10 cellular contexts compared by ENCODE assay signal in the genomic region with DNA sequence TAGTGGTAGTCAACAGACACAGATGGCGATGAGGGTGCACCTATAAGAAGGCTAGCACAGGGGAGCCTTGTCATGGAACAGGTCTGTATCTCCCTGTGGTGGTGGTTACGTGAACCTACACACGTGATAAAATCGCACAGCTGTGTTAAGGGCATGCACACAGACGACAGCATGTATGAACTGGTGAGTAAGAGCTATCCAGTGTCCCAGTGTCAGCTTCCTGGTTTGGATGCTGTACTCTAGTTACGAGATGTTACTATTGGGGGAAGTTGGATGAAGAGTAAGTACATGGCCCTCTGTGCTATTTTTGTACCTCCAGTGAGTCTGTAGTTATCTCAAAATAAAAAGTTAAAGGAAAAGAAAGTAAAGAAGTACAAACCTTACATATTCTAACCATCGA.
"Had no signal": no experiment of that assay in that cellular context is flagged by ENCODE, and none has a peak within 500 bp of the region (broad histone marks: within the 10 kb centered on the region; RNA-seq: fewer than 3 reads in every experiment).

No MANE protein-coding gene starts in this region.

- H3K27me3 Mint-ChIP-seq: activated naive CD4-positive, alpha-beta T cell treated with anti-CD3 and anti-CD28 coated beads, Interleukin-2, amount 10 ng/mL, durations not matched to agents 7 days and 5 days; brain had no signal

- H3K27ac Mint-ChIP-seq: WTC11 had no signal

- H3K4me1 Mint-ChIP-seq: brain had no signal

- H3K9me3 ChIP-seq: thyroid gland had no signal

- H3K27me3 ChIP-seq: thyroid gland, uterus had no signal

- H3K27ac ChIP-seq: thyroid gland, uterus had no signal

- H3K4me1 ChIP-seq: thyroid gland, uterus had no signal

- H3K4me3 ChIP-seq: thyroid gland, uterus had no signal

- H3K4me3 Mint-ChIP-seq: activated naive CD4-positive, alpha-beta T cell treated with anti-CD3 and anti-CD28 coated beads, Interleukin-2, amount 10 ng/mL, durations not matched to agents 7 days and 5 days; brain; T-helper 1 cell treated with Interleukin-12 subunit alpha and Interleukin-12 subunit beta and Interleukin-4 antibody, amounts not matched to agents 30 μg/mL and 1 μg/mL, for 36 hours; WTC11 had no signal

- DNase-seq: activated CD4-positive, alpha-beta T cell treated with anti-CD3 and anti-CD28 coated beads for 48 hours; activated naive CD4-positive, alpha-beta T cell treated with anti-CD3 and anti-CD28 coated beads, Interleukin-2, amount 10 ng/mL, durations not matched to agents 7 days and 5 days; amniotic stem cell; left colon; mesendoderm; thyroid gland; uterus had no signal
